ENCODE assay signal across 17 cellular contexts in the genomic region with DNA sequence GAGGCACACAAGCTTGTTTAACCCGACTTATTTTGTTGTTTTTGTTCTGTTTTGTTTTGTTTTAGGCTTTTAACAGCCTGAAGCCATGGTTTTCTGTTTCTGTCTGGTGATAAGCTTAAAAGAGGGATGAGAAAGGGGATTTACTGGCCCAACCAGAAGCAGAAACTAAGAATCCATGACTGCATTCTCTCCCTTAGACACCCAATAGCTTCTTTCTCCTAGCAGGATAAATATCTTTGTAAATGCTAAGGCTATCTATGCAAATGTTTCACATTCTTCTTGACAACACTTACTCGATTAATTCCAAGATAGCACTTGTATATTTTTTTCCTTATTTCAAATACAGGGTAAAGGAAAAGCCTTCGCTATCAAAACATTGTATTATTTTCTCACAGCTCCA. TPM values are rescaled to one million over a fixed set of nuclear protein-coding genes. Genes with fewer than 3 reads are reported as not detected.
DNase-seq lines count a peak whose midpoint lies in the region; ATAC-seq, FAIRE-seq and TF ChIP-seq lines count a peak whose summit lies in the region.
"Had no signal": no experiment of that assay in that cellular context is flagged by ENCODE, and none has a peak within 500 bp of the region (broad histone marks: within the 10 kb centered on the region; RNA-seq: fewer than 3 reads in every experiment).

No MANE protein-coding gene starts in this region.

- peak; percentile 30 for DNase-seq in ELF-1 (ENCODE audit: low read depth, low spot score)
- DNase-seq in OCI-M1 (lab: John Stamatoyannopoulos, UW) = peak; percentile 51
- no peak for DNase-seq in keratinocyte (ENCODE audit: low read depth, low spot score)
- DNase-seq: GOT3, NCI-H1092, NCI-H1417 treated with DMSO at 0.1 percent for 48 hours, NCI-H1694 treated with DMSO at 0.1 percent for 48 hours, NCI-H2081, NCI-H2227 treated with DMSO at 0.1 percent for 48 hours, NCI-H69 had no signal

- H4K20me1 ChIP-seq in keratinocyte (ENCODE audit: control insufficient read depth, extremely low read depth, insufficient read depth, low read length) = no peaks in the 10 kb centered on the region

- H3K27me3 ChIP-seq in keratinocyte (ENCODE audit: control insufficient read depth, extremely low read depth, insufficient read depth, low read length) = no peaks in the 10 kb centered on the region
- H3K27me3 ChIP-seq in parathyroid adenoma (ENCODE audit: control insufficient read depth, insufficient read depth, low read length) = no peaks in the 10 kb centered on the region

- H3K4me2 ChIP-seq in keratinocyte (ENCODE audit: control insufficient read depth, extremely low read depth, insufficient read depth, low read depth, low read length) (no peak overlapping the region), parathyroid adenoma (ENCODE audit: low read length) (no peak overlapping the region)

- no peak for FAIRE-seq in keratinocyte (lab: Jason Lieb, UNC)
- FAIRE-seq: GM18507, RCC 7860 had no signal

- H3K4me1 ChIP-seq in keratinocyte (ENCODE audit: control insufficient read depth, extremely low read depth, insufficient read depth, low read length) (no peaks in the 10 kb centered on the region), parathyroid adenoma (no peaks in the 10 kb centered on the region)

- H3K36me3 ChIP-seq in keratinocyte (ENCODE audit: control insufficient read depth in 2 of 2, extremely low read depth in 1 of 2, insufficient read depth in 2 of 2, low read length in 2 of 2) (no peaks in the 10 kb centered on the region), parathyroid adenoma (ENCODE audit: control insufficient read depth, insufficient read depth, low read length) (no peaks in the 10 kb centered on the region)

- no peak overlapping the region for H3K9ac ChIP-seq in keratinocyte (ENCODE audit: control insufficient read depth, extremely low read depth, insufficient read depth, low read length)
- H3K9ac ChIP-seq in parathyroid adenoma = no peak overlapping the region

- H3K27ac ChIP-seq in keratinocyte (ENCODE audit: control insufficient read depth, insufficient read depth, low read length) (no peak overlapping the region), parathyroid adenoma (no peak overlapping the region)

- ATAC-seq in HG03139 (IDR thresholded peaks at IDR 0.05; ENCODE audit: unreplicated experiment) (no peak), HG03025 (IDR thresholded peaks at IDR 0.05; ENCODE audit: low FRiP score, unreplicated experiment) (no peak), GM18517 (IDR thresholded peaks at IDR 0.05; ENCODE audit: unreplicated experiment) (no peak)
- ATAC-seq: HCT116 had no signal

- H3K9me1 ChIP-seq in keratinocyte (ENCODE audit: control insufficient read depth, extremely low read depth, insufficient read depth, low read length) = no peaks in the 10 kb centered on the region

- H3K79me2 ChIP-seq in keratinocyte (ENCODE audit: control insufficient read depth, insufficient read depth, low read length) = no peaks in the 10 kb centered on the region
- no peaks in the 10 kb centered on the region for H3K79me2 ChIP-seq in parathyroid adenoma

- dilution Hi-C loops in keratinocyte (cut with MboI; ENCODE audit: extremely low pct_ligation_motif_present, low sequenced_read_pairs) = no loop called here

- H3K4me3 ChIP-seq in keratinocyte (ENCODE audit: control insufficient read depth in 2 of 3, extremely low read depth in 1 of 3, insufficient read depth in 2 of 3, low read depth in 1 of 3, low read length in 3 of 3) (no peak overlapping the region), parathyroid adenoma (ENCODE audit: low read depth, low read length) (no peak overlapping the region)

- peak overlapping the region; percentile 26 for H2AFZ ChIP-seq in keratinocyte (ENCODE audit: control insufficient read depth, low read length)
- H2AFZ ChIP-seq in parathyroid adenoma = peak overlapping the region; percentile 8

- H3K9me3 ChIP-seq in keratinocyte (ENCODE audit: control insufficient read depth, low read depth, low read length) (no peaks in the 10 kb centered on the region), parathyroid adenoma (ENCODE audit: control insufficient read depth, low read length) (no peaks in the 10 kb centered on the region)

- TF ChIP-seq CTCF in keratinocyte (optimal IDR thresholded peaks at IDR 0.05 in 1 of 3, IDR thresholded peaks at IDR 0.05 in 1 of 3, conservative IDR thresholded peaks at IDR 0.05 in 1 of 3; ENCODE audit: extremely low read depth in 1 of 3, insufficient read depth in 2 of 3, low read length in 3 of 3) (no peak), parathyroid adenoma (IDR thresholded peaks at IDR 0.05) (no peak)

RNA-seq across cellular contexts. Expression of a gene that starts 53.7 kb away (rescaled TPM):
- polyA plus RNA-seq in keratinocyte = 31.9 to 39.2 TPM (median 33.5 TPM) in 3 replicates
- polyA plus RNA-seq in keratinocyte (2011; ENCODE audit: low read depth) = 11.6 TPM
- 22.5 and 30.9 TPM in 2 replicates for polyA plus RNA-seq in keratinocyte (2011; cell fraction: cytosol; rRNA removed)
- polyA plus RNA-seq in keratinocyte (2011; cell fraction: nucleus; rRNA removed) = 37.3 and 42.7 TPM in 2 replicates
- polyA plus RNA-seq in keratinocyte (2012; ENCODE audit: low replicate concordance) = 12.5 and 18.1 TPM in 2 replicates
- polyA minus RNA-seq in keratinocyte = 29.3 to 39.9 TPM (median 34.1 TPM) in 3 replicates
- polyA minus RNA-seq in keratinocyte (2011; cell fraction: cytosol; rRNA and poly(A)+ RNA removed) = 17.1 TPM
- polyA minus RNA-seq in keratinocyte (2011; cell fraction: nucleus; rRNA and poly(A)+ RNA removed) = 27.4 and 40.8 TPM in 2 replicates
